1 cellular context compared by ENCODE assay signal in genomic region chr10:99620713-99621453, GRCh38.
A peak's percentile ranks its signal among the peaks of the same experiment; 100 is the strongest.
TF ChIP-seq lines count a peak whose summit lies in the region.

No MANE protein-coding gene starts in this region.

TF ChIP-seq in K562, 482 proteins besides CTCF, POLR2A, EP300 and RAD21 (continued from another document and continues in another):
- TF ChIP-seq POLR3G (IDR thresholded peaks at IDR 0.05; ENCODE audit: extremely low read depth, insufficient read length, insufficient replicate concordance): no peak
- TF ChIP-seq RB1 (IDR thresholded peaks at IDR 0.05; ENCODE audit: low read depth): peak; percentile 61; the same call in 1 of the 2 replicates
- TF ChIP-seq KAT8 (IDR thresholded peaks at IDR 0.05; ENCODE audit: low read depth): no peak
- TF ChIP-seq NR4A1 (CRISPR knock-in tag; IDR thresholded peaks at IDR 0.05): peak; percentile 34; the same call in 1 of the 2 replicates
- TF ChIP-seq NR4A1 (tag; IDR thresholded peaks at IDR 0.05): no peak
- TF ChIP-seq RBM39 (optimal IDR thresholded peaks at IDR 0.05; ENCODE audit: low read depth, low read length): no peak
- no peak for TF ChIP-seq GATAD2B (IDR thresholded peaks at IDR 0.05; ENCODE audit: borderline replicate concordance)
- peak; percentile 45 for TF ChIP-seq TAF1 (IDR thresholded peaks at IDR 0.05; ENCODE audit: control insufficient read depth, extremely low read depth, insufficient read depth, low read length, severe bottlenecking)
- no peak for TF ChIP-seq PHTF2 (CRISPR knock-in tag; IDR thresholded peaks at IDR 0.05)
- TF ChIP-seq HDAC6 (IDR thresholded peaks at IDR 0.05; ENCODE audit: low read depth, low read length): no peak
- no peak for TF ChIP-seq OTX1 (CRISPR knock-in tag; IDR thresholded peaks at IDR 0.05)
- TF ChIP-seq RBBP5 (IDR thresholded peaks at IDR 0.05; ENCODE audit: borderline replicate concordance, insufficient read depth, low read length, poor library complexity, severe bottlenecking): no peak
- TF ChIP-seq SPI1 (IDR thresholded peaks at IDR 0.05; ENCODE audit: borderline replicate concordance, low read depth, low read length): peak; percentile 64
- no peak for TF ChIP-seq ZBTB43 (CRISPR knock-in tag; IDR thresholded peaks at IDR 0.05)
- no peak for TF ChIP-seq SMARCC2 (IDR thresholded peaks at IDR 0.05; ENCODE audit: low read depth)
- TF ChIP-seq CEBPZ (IDR thresholded peaks at IDR 0.05; ENCODE audit: borderline replicate concordance, low read depth, low read length): no peak
- 0 out of 2 replicates have a peak, but pooled peaks have one; percentile 52 for TF ChIP-seq CBFB (CRISPR knock-in tag; IDR thresholded peaks at IDR 0.05)
- TF ChIP-seq BCLAF1 (IDR thresholded peaks at IDR 0.05; ENCODE audit: borderline replicate concordance in 1 of 2, control insufficient read depth in 1 of 2, low read depth in 2 of 2, low read length in 1 of 2): no peak
- no peak for TF ChIP-seq CHAMP1 (IDR thresholded peaks at IDR 0.05)
- 0 out of 2 replicates have a peak, but pooled peaks have one; percentile 67 for TF ChIP-seq MTA3 (IDR thresholded peaks at IDR 0.05; ENCODE audit: borderline replicate concordance)
- TF ChIP-seq NR1H2 (CRISPR knock-in tag; IDR thresholded peaks at IDR 0.05): no peak
- TF ChIP-seq, protein P1, sequence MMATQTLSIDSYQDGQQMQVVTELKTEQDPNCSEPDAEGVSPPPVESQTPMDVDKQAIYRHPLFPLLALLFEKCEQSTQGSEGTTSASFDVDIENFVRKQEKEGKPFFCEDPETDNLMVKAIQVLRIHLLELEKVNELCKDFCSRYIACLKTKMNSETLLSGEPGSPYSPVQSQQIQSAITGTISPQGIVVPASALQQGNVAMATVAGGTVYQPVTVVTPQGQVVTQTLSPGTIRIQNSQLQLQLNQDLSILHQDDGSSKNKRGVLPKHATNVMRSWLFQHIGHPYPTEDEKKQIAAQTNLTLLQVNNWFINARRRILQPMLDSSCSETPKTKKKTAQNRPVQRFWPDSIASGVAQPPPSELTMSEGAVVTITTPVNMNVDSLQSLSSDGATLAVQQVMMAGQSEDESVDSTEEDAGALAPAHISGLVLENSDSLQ (IDR thresholded peaks at IDR 0.05): peak; percentile 4; the same call in 1 of the 2 replicates
- no peak for TF ChIP-seq MXI1 (IDR thresholded peaks at IDR 0.05; ENCODE audit: low read depth, low read length)
- no peak for TF ChIP-seq ZNF347 (CRISPR knock-in tag; IDR thresholded peaks at IDR 0.05; ENCODE audit: low read depth)
- no peak for TF ChIP-seq HMGN3 (IDR thresholded peaks at IDR 0.05; ENCODE audit: borderline replicate concordance, extremely low read depth, insufficient read length, low read depth, low read length)
- no peak for TF ChIP-seq JUNB (CRISPR knock-in tag; conservative IDR thresholded peaks at IDR 0.05)
- no peak for TF ChIP-seq TBL1XR1 (IDR thresholded peaks at IDR 0.05; ENCODE audit: low read length in 2 of 2)
- peak; percentile 54 for TF ChIP-seq CREB1 (IDR thresholded peaks at IDR 0.05)
- TF ChIP-seq CREB1 (CRISPR knock-in tag; IDR thresholded peaks at IDR 0.05): peak; percentile 72
- TF ChIP-seq NEUROD1 (IDR thresholded peaks at IDR 0.05; ENCODE audit: borderline replicate concordance, low read depth, low read length, partially characterized antibody): no peak
- TF ChIP-seq DPF2 (IDR thresholded peaks at IDR 0.05): 0 out of 2 replicates have a peak, but pooled peaks have one; percentile 59
- TF ChIP-seq CBFA2T3 (IDR thresholded peaks at IDR 0.05): peak; percentile 16
- TF ChIP-seq ZNF354B (CRISPR knock-in tag; IDR thresholded peaks at IDR 0.05): no peak
- no peak for TF ChIP-seq TCFL5 (CRISPR knock-in tag; conservative IDR thresholded peaks at IDR 0.05)
- TF ChIP-seq HBP1 (CRISPR knock-in tag; IDR thresholded peaks at IDR 0.05): peak; percentile 94
- TF ChIP-seq MYC (IDR thresholded peaks at IDR 0.05; ENCODE audit: low read depth, low read length): peak; percentile 67
- TF ChIP-seq MYC (CRISPR knock-in tag; IDR thresholded peaks at IDR 0.05; ENCODE audit: borderline replicate concordance, low read depth): no peak
- TF ChIP-seq NFE2L1 (tag; IDR thresholded peaks at IDR 0.05; ENCODE audit: borderline replicate concordance, low read depth): no peak
- peak; percentile 68 to 91 for TF ChIP-seq E2F6 (IDR thresholded peaks at IDR 0.05; ENCODE audit: borderline replicate concordance in 1 of 2, extremely low read depth in 1 of 2, insufficient read depth in 1 of 2, insufficient read length in 1 of 2, low read depth in 1 of 2, low read length in 1 of 2, poor library complexity in 1 of 2, severe bottlenecking in 1 of 2)
- TF ChIP-seq ZNF717 (CRISPR knock-in tag; IDR thresholded peaks at IDR 0.05): no peak
- TF ChIP-seq CBFA2T2 (conservative IDR thresholded peaks at IDR 0.05): no peak
- TF ChIP-seq SMARCB1 (IDR thresholded peaks at IDR 0.05; ENCODE audit: insufficient read length, low read depth): no peak
- peak; percentile 59; the same call in 1 of the 2 replicates for TF ChIP-seq SIN3B (IDR thresholded peaks at IDR 0.05; ENCODE audit: low read depth)
- TF ChIP-seq ZNF830 (CRISPR knock-in tag; IDR thresholded peaks at IDR 0.05): no peak
- peak; percentile 84; the same call in 1 of the 2 replicates for TF ChIP-seq NKRF (IDR thresholded peaks at IDR 0.05; ENCODE audit: borderline replicate concordance)
- TF ChIP-seq ZNF311 (CRISPR knock-in tag; IDR thresholded peaks at IDR 0.05): no peak
- peak; percentile 64; the same call in 1 of the 2 replicates for TF ChIP-seq ZNF589 (CRISPR knock-in tag; IDR thresholded peaks at IDR 0.05; ENCODE audit: low read depth)
- no peak for TF ChIP-seq CBX8 (IDR thresholded peaks at IDR 0.05; ENCODE audit: borderline replicate concordance, extremely low read depth, low read depth, low read length, poor library complexity, severe bottlenecking)
- TF ChIP-seq MTA1 (IDR thresholded peaks at IDR 0.05; ENCODE audit: borderline replicate concordance): no peak
- TF ChIP-seq, protein P2, sequence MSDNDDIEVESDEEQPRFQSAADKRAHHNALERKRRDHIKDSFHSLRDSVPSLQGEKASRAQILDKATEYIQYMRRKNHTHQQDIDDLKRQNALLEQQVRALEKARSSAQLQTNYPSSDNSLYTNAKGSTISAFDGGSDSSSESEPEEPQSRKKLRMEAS (CRISPR knock-in tag; IDR thresholded peaks at IDR 0.05): peak; percentile 87
- peak; percentile 27; the same call in 1 of the 2 replicates for TF ChIP-seq ZBTB7A (IDR thresholded peaks at IDR 0.05; ENCODE audit: borderline replicate concordance, control insufficient read depth, low read depth, low read length)
